ENCODE assay signal across 23 cellular contexts in the genomic region with DNA sequence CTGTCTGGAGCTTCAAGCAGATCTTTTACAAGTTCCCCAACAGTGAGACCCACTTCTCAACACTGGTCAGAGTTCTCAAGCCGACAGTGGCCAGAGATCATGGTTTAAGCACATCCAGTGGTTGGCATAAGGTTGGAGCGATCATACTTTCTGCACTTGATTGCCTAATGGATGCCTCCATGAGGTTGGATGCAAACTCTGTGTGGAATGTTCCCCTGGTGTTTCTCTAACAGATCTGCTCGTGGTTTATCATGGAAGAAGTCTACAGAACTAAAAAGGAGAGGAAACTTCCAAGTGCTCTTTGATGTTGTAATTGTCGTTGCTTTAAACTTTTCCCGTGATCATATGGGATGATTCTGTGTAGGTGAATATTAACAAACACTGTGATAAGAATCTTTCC.
DNase-seq lines count a peak whose midpoint lies in the region; ATAC-seq, FAIRE-seq and TF ChIP-seq lines count a peak whose summit lies in the region.
"Had no signal": no experiment of that assay in that cellular context is flagged by ENCODE, and none has a peak within 500 bp of the region (broad histone marks: within the 10 kb centered on the region; RNA-seq: fewer than 3 reads in every experiment).

No MANE protein-coding gene starts in this region.

- no peak for TF ChIP-seq EP300 in GM12878 (IDR thresholded peaks at IDR 0.05; ENCODE audit: borderline replicate concordance in 1 of 2, control insufficient read depth in 1 of 2, low read depth in 2 of 2, low read length in 2 of 2)

- H3K9ac ChIP-seq in GM12878 (ENCODE audit: control insufficient read depth, insufficient read depth, low read length): no peak overlapping the region
- H3K9ac ChIP-seq: BLaER1 treated with 17β-estradiol and CSF1 and Interleukin-3, amounts not matched to agents 10 nM and 100 nM had no signal

- no peaks in the 10 kb centered on the region for H3K9me3 Mint-ChIP-seq in activated CD8-positive, alpha-beta memory T cell treated with anti-CD3 and anti-CD28 coated beads, Interleukin-2, amount 10 ng/mL, durations not matched to agents 7 days and 5 days (ENCODE audit: low read depth)
- H3K9me3 Mint-ChIP-seq: CD8-positive, alpha-beta T cell; H9; IgD-negative memory B cell had no signal

- no peak for TF ChIP-seq RAD21 in GM12878 (IDR thresholded peaks at IDR 0.05; ENCODE audit: insufficient read depth, low read depth, low read length)

- RAD21 ChIA-PET in GM12878 (lab: Charles Lee; ENCODE audit: unreplicated experiment): no interaction called here

- POLR2A ChIA-PET in GM12878 (lab: Charles Lee): no interaction called here

- SMC1A ChIA-PET in GM12878 (lab: Charles Lee; ENCODE audit: uncharacterized antibody, unreplicated experiment): no interaction called here

- 48% methylated on average over 5 of the region's 5 CpGs for WGBS in GM12878 (ENCODE audit: insufficient coverage, insufficient replicate concordance, low lambda C conversion rate, missing lambda C conversion rate)

- peaks cover 48% of the 10 kb centered on the region for H3K27me3 Mint-ChIP-seq in activated CD8-positive, alpha-beta memory T cell treated with anti-CD3 and anti-CD28 coated beads, Interleukin-2, amount 10 ng/mL, durations not matched to agents 7 days and 5 days

- no peaks in the 10 kb centered on the region for H3K36me3 Mint-ChIP-seq in activated CD8-positive, alpha-beta memory T cell treated with anti-CD3 and anti-CD28 coated beads, Interleukin-2, amount 10 ng/mL, durations not matched to agents 7 days and 5 days
- H3K36me3 Mint-ChIP-seq: CD8-positive, alpha-beta T cell; IgD-negative memory B cell had no signal

- peak; percentile 15 for DNase-seq in activated CD8-positive, alpha-beta memory T cell treated with anti-CD3 and anti-CD28 coated beads for 24 hours
- no peak for DNase-seq in activated CD8-positive, alpha-beta memory T cell treated with anti-CD3 and anti-CD28 coated beads, Interleukin-2, amount 10 ng/mL, durations not matched to agents 7 days and 5 days
- DNase-seq in GM12878 (ENCODE audit: low read depth, low spot score): no peak
- peak; percentile 46 for DNase-seq in fibroblast of villous mesenchyme (ENCODE audit: low read depth)
- DNase-seq in NCI-H2081 treated with DMSO at 0.1 percent for 48 hours (lab: John Stamatoyannopoulos, UW): no peak
- DNase-seq in dorsolateral prefrontal cortex: no peak
- DNase-seq in Right ventricle myocardium superior: no peak
- no peak for DNase-seq in hypothalamus (lab: John Stamatoyannopoulos, UW)
- DNase-seq: CD8-positive, alpha-beta T cell; DMS 273 treated with DMSO at 0.1 percent for 48 hours; DMS53; DND-41; EL; H9 had no signal

- H4K20me1 ChIP-seq in GM12878 (ENCODE audit: control insufficient read depth, insufficient read depth): no peaks in the 10 kb centered on the region

- TF ChIP-seq CTCF in GM12878 (IDR thresholded peaks at IDR 0.05 in 2 of 3, conservative IDR thresholded peaks at IDR 0.05 in 1 of 3; ENCODE audit: control insufficient read depth in 2 of 3, extremely low read depth in 1 of 3, insufficient read depth in 1 of 3, low read depth in 3 of 3, low read length in 3 of 3): no peak
- TF ChIP-seq CTCF in fibroblast of villous mesenchyme (IDR thresholded peaks at IDR 0.05; ENCODE audit: insufficient read depth, low read depth, low read length): no peak
- TF ChIP-seq CTCF in dorsolateral prefrontal cortex (IDR thresholded peaks at IDR 0.05 in 54 of 56, conservative IDR thresholded peaks at IDR 0.05 in 2 of 56; ENCODE audit: low read depth in 1 of 56, partially characterized antibody in 56 of 56): no peak

- H3K4me1 Mint-ChIP-seq in activated CD8-positive, alpha-beta memory T cell treated with anti-CD3 and anti-CD28 coated beads, Interleukin-2, amount 10 ng/mL, durations not matched to agents 7 days and 5 days: no peaks in the 10 kb centered on the region

- no peaks in the 10 kb centered on the region for H3K9me3 ChIP-seq in GM12878 (replicated peaks; ENCODE audit: control insufficient read depth, insufficient read depth, low read length)
- H3K9me3 ChIP-seq: A549; BLaER1 treated with 17β-estradiol and CSF1 and Interleukin-3, amounts not matched to agents 10 nM and 100 nM had no signal

- H3K4me3 Mint-ChIP-seq in activated CD8-positive, alpha-beta memory T cell treated with anti-CD3 and anti-CD28 coated beads, Interleukin-2, amount 10 ng/mL, durations not matched to agents 7 days and 5 days: no peak overlapping the region
- H3K4me3 Mint-ChIP-seq: B cell; CD8-positive, alpha-beta T cell; H9; IgD-negative memory B cell had no signal

- no peak for ATAC-seq in activated CD8-positive, alpha-beta memory T cell treated with anti-CD3 and anti-CD28 coated beads, Interleukin-2, amount 10 ng/mL, durations not matched to agents 7 days and 5 days
- no peak for ATAC-seq in GM12878
- no peak for ATAC-seq in Right ventricle myocardium superior (ENCODE audit: poor library complexity)
- ATAC-seq: A549; CD8-positive, alpha-beta T cell had no signal

- TF ChIP-seq POLR2A in GM12878 (IDR thresholded peaks at IDR 0.05; ENCODE audit: low read depth, low read length): no peak

- H3K27ac Mint-ChIP-seq in activated CD8-positive, alpha-beta memory T cell treated with anti-CD3 and anti-CD28 coated beads, Interleukin-2, amount 10 ng/mL, durations not matched to agents 7 days and 5 days: no peak overlapping the region
- H3K27ac Mint-ChIP-seq: B cell; CD8-positive, alpha-beta T cell; H9; IgD-negative memory B cell had no signal

- H3K27me3 ChIP-seq in GM12878 (replicated peaks in 1 of 2; ENCODE audit: control insufficient read depth in 2 of 2, insufficient read depth in 2 of 2, low read length in 1 of 2) (no peaks in the 10 kb centered on the region), dorsolateral prefrontal cortex (no peaks in the 10 kb centered on the region)

- no peaks in the 10 kb centered on the region for H3K79me2 ChIP-seq in GM12878 (ENCODE audit: control insufficient read depth, insufficient read depth, low read length)

- H3K4me1 ChIP-seq in GM12878 (ENCODE audit: control insufficient read depth, insufficient read depth, low read length): peaks cover 9% of the 10 kb centered on the region

- intact Hi-C loops in GM12878 (cut with micrococcal nuclease; ENCODE audit: unreplicated experiment): no loop called here
- intact Hi-C loops in dorsolateral prefrontal cortex (cut with DNase I): no loop called here
- intact Hi-C loops in Right ventricle myocardium superior (cut with DNase I): no loop called here

- H2AFZ ChIP-seq in GM12878 (ENCODE audit: control insufficient read depth, low read depth, low read length): no peak overlapping the region

- CTCF ChIA-PET in activated CD8-positive, alpha-beta memory T cell treated with anti-CD3 and anti-CD28 coated beads, Interleukin-2, amount 10 ng/mL, durations not matched to agents 7 days and 5 days (lab: Charles Lee): no interaction called here
- CTCF ChIA-PET in GM12878 (lab: Yijun Ruan, JAX): no interaction called here

- no peaks in the 10 kb centered on the region for H3K36me3 ChIP-seq in GM12878 (ENCODE audit: control insufficient read depth in 2 of 2, insufficient read depth in 2 of 2, low read length in 1 of 2)

- no peak for FAIRE-seq in GM12878 (lab: Jason Lieb, UNC)
- FAIRE-seq: A549, GM12892, GM18507, H1, HTR-8/SVneo had no signal

- H3K4me3 ChIP-seq in GM12878 (no peak overlapping the region), fibroblast of villous mesenchyme (ENCODE audit: low read depth, low read length) (no peak overlapping the region), dorsolateral prefrontal cortex (no peak overlapping the region)
- H3K4me3 ChIP-seq: A549; BLaER1 treated with 17β-estradiol and CSF1 and Interleukin-3, amounts not matched to agents 10 nM and 100 nM had no signal

- BruUV-seq in GM12878 (replicated peaks; lab: Mats Ljungman, UMichigan): TSS peak; percentile 25

- in situ Hi-C loops in GM12878 (cut with MboI): loop anchor here (5.0 kb wide), 1 partner anchor 52 kb away; no protein-coding TSS in a partner anchor

- H3K4me2 ChIP-seq in GM12878 (ENCODE audit: control insufficient read depth, insufficient read depth): no peak overlapping the region
- H3K4me2 ChIP-seq: A549 had no signal

- no peak overlapping the region for H3K27ac ChIP-seq in GM12878 (ENCODE audit: control insufficient read depth, insufficient read depth)
- no peak overlapping the region for H3K27ac ChIP-seq in dorsolateral prefrontal cortex
- H3K27ac ChIP-seq: 22Rv1; A549; BLaER1 treated with 17β-estradiol and CSF1 and Interleukin-3, amounts not matched to agents 10 nM and 100 nM had no signal

TF ChIP-seq in GM12878, 131 proteins besides CTCF, POLR2A, EP300 and RAD21 (continues in another document):
- TF ChIP-seq MTA2 (IDR thresholded peaks at IDR 0.05; ENCODE audit: low read depth) (no peak), SP1 (IDR thresholded peaks at IDR 0.05; ENCODE audit: low read depth, low read length) (no peak), TBL1XR1 (IDR thresholded peaks at IDR 0.05; ENCODE audit: low read depth, low read length) (no peak), CREM (IDR thresholded peaks at IDR 0.05; ENCODE audit: low read depth) (no peak), HDGF (IDR thresholded peaks at IDR 0.05) (no peak), FOXK2 (IDR thresholded peaks at IDR 0.05) (no peak), ESRRA (IDR thresholded peaks at IDR 0.05; ENCODE audit: low read length) (no peak), ZNF384 (IDR thresholded peaks at IDR 0.05; ENCODE audit: borderline replicate concordance, low read depth, low read length) (no peak), MEF2A (IDR thresholded peaks at IDR 0.05; ENCODE audit: insufficient read depth, low read depth, low read length) (no peak), ATF7 (IDR thresholded peaks at IDR 0.05; ENCODE audit: low read depth) (no peak), TARDBP (IDR thresholded peaks at IDR 0.05; ENCODE audit: borderline replicate concordance) (no peak), NFIC (IDR thresholded peaks at IDR 0.05; ENCODE audit: low read depth, low read length) (no peak), TCF12 (IDR thresholded peaks at IDR 0.05; ENCODE audit: low read depth, low read length) (no peak)
- TF ChIP-seq, protein P1, sequence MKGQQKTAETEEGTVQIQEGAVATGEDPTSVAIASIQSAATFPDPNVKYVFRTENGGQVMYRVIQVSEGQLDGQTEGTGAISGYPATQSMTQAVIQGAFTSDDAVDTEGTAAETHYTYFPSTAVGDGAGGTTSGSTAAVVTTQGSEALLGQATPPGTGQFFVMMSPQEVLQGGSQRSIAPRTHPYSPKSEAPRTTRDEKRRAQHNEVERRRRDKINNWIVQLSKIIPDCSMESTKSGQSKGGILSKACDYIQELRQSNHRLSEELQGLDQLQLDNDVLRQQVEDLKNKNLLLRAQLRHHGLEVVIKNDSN (IDR thresholded peaks at IDR 0.05; ENCODE audit: borderline replicate concordance, extremely low read length, insufficient read depth, low read depth, low read length): no peak

Comparison
In these comparisons a context has a peak if more than half of its experiments do, and no peak if none do; other contexts are left out.
1. DNase-seq: peak in activated CD8-positive, alpha-beta memory T cell treated with anti-CD3 and anti-CD28 coated beads for 24 hours (single experiment) and fibroblast of villous mesenchyme (single experiment); none in activated CD8-positive, alpha-beta memory T cell treated with anti-CD3 and anti-CD28 coated beads, Interleukin-2, amount 10 ng/mL, durations not matched to agents 7 days and 5 days (single experiment), GM12878 (single experiment), NCI-H2081 treated with DMSO at 0.1 percent for 48 hours (single experiment), dorsolateral prefrontal cortex (0 of 10), Right ventricle myocardium superior (single experiment) and hypothalamus (0 of 51).